Comparison of ENCODE assay signal across 9 cellular contexts in genomic region chr14:52949249-52949648, GRCh38. TPM values are rescaled to one million over a fixed set of nuclear protein-coding genes. Genes with fewer than 3 reads are reported as not detected.
DNase-seq lines count a peak whose midpoint lies in the region; ATAC-seq and TF ChIP-seq lines count a peak whose summit lies in the region.
"Had no signal": no experiment of that assay in that cellular context is flagged by ENCODE, and none has a peak within 500 bp of the region (broad histone marks: within the 10 kb centered on the region; RNA-seq: fewer than 3 reads in every experiment).

No MANE protein-coding gene starts in this region.

- no peak for TF ChIP-seq EP300 in upper lobe of left lung (IDR thresholded peaks at IDR 0.05)

- H3K36me3 ChIP-seq in cardiac muscle cell (peaks cover 12% of the 10 kb centered on the region), mesodermal cell (ENCODE audit: control insufficient read depth, insufficient read depth, low read length) (peaks cover 36% of the 10 kb centered on the region), upper lobe of left lung (peaks cover 0 to 14% (median 0%) of the 10 kb centered on the region in 4 donors)

- H3K4me3 ChIP-seq in cardiac muscle cell (peak overlapping the region; percentile 90), cardiac fibroblast (replicated peaks in 1 of 2; ENCODE audit: low read depth in 2 of 2, low read length in 2 of 2) (peak overlapping the region; percentile 79 to 99), mesodermal cell (ENCODE audit: extremely low read depth, insufficient read depth, low read length, poor library complexity, severe bottlenecking) (peak overlapping the region; percentile 90), upper lobe of left lung (peak overlapping the region; percentile 7 to 85 (median 78))

- H3K4me1 ChIP-seq in cardiac muscle cell (ENCODE audit: low read depth) (peaks cover 33% of the 10 kb centered on the region), mesodermal cell (ENCODE audit: control insufficient read depth, insufficient read depth, low read length, poor library complexity, severe bottlenecking) (peaks cover 9% of the 10 kb centered on the region), upper lobe of left lung (peaks cover 16 to 33% (median 23%) of the 10 kb centered on the region in 4 donors)

- no peak for ATAC-seq in left ventricle myocardium superior
- ATAC-seq in upper lobe of left lung (ENCODE audit: low FRiP score in 2 of 2): no peak
- no peak for ATAC-seq in GM19467 (IDR thresholded peaks at IDR 0.05; ENCODE audit: unreplicated experiment)

- no peak for TF ChIP-seq POLR2A in upper lobe of left lung (IDR thresholded peaks at IDR 0.05)

- TF ChIP-seq CTCF in cardiac muscle cell (IDR thresholded peaks at IDR 0.05; ENCODE audit: low read depth, low read length) (no peak), cardiac fibroblast (IDR thresholded peaks at IDR 0.05; ENCODE audit: low read depth, low read length) (no peak), upper lobe of left lung (IDR thresholded peaks at IDR 0.05) (no peak), GM13977 (IDR thresholded peaks at IDR 0.05; ENCODE audit: extremely low read depth, insufficient read depth, missing control alignments) (no peak)

- no peaks in the 10 kb centered on the region for H3K9me3 ChIP-seq in cardiac muscle cell (ENCODE audit: low read depth)
- H3K9me3 ChIP-seq in mesodermal cell (ENCODE audit: control insufficient read depth, low read length): no peaks in the 10 kb centered on the region
- H3K9me3 ChIP-seq in upper lobe of left lung: no peaks in the 10 kb centered on the region

- H3K27ac ChIP-seq in cardiac muscle cell (peak overlapping the region; percentile 100), mesodermal cell (ENCODE audit: low read depth, low read length, severe bottlenecking) (no peak overlapping the region), upper lobe of left lung (peak overlapping the region; percentile 97 to 99 (median 98))

- WGBS in mesodermal cell (ENCODE audit: insufficient coverage in 2 of 2), 2 experiments: no CpG with 5 or more reads among the region's 2 CpGs
- WGBS in upper lobe of left lung, 2 donors: 2 to 3% methylated on average over 2 of the region's 2 CpGs

- intact Hi-C loops in left ventricle myocardium superior (cut with micrococcal nuclease): no loop called here

- H3K27me3 ChIP-seq in cardiac muscle cell (no peaks in the 10 kb centered on the region), upper lobe of left lung (no peaks in the 10 kb centered on the region)

- DNase-seq in cardiac muscle cell (ENCODE audit: low read depth in 1 of 2, low spot score in 1 of 2) (no peak), left ventricle myocardium superior (no peak), cardiac fibroblast (ENCODE audit: low read depth in 2 of 2) (no peak), upper lobe of left lung (no peak), GM13977 (ENCODE audit: low spot score) (no peak), NCI-H2196 (lab: John Stamatoyannopoulos, UW; ENCODE audit: unreplicated experiment) (no peak)
- DNase-seq: activated CD8-positive, alpha-beta memory T cell treated with anti-CD3 and anti-CD28 coated beads for 24 hours had no signal

- in situ Hi-C loops in GM13977 (cut with MboI; ENCODE audit: low pct_unique_long_range_greater_than_20kb, low sequenced_read_pairs, unreplicated experiment): no loop called here

RNA-seq across cellular contexts. Expression of gene FERMT2, which starts 1.6 kb away (rescaled TPM):
- total RNA-seq in cardiac muscle cell: 79.8 and 114 TPM in 2 replicates
- 68.8 and 75.2 TPM in 2 replicates for polyA plus RNA-seq in cardiac muscle cell
- 116 TPM for total RNA-seq in left ventricle myocardium superior
- 197 TPM for polyA plus RNA-seq in mesodermal cell (2013, experiment 1 of 2)
- polyA plus RNA-seq in mesodermal cell (2013, experiment 2 of 2): 198 TPM
- 100 to 1,000 TPM in 2 of 6 donors, 10 to 100 TPM in 4; 34.6 to 121 (median 72.3) TPM for total RNA-seq in upper lobe of left lung
